ENCODE assay signal across 1 cellular context in genomic region chr3:97692831-97693230, GRCh38.
TF ChIP-seq lines count a peak whose summit lies in the region.

No MANE protein-coding gene starts in this region.

TF ChIP-seq in SK-N-SH treated with all-trans-retinoic acid at 6 μM for 48 hours, 23 proteins besides CTCF, POLR2A, EP300 and RAD21 (continued from another document):
- no peak for TF ChIP-seq CREB5 (CRISPR knock-in tag; IDR thresholded peaks at IDR 0.05; ENCODE audit: low read depth)
- no peak for TF ChIP-seq ISL1 (CRISPR knock-in tag; IDR thresholded peaks at IDR 0.05)
